In the genomic region with DNA sequence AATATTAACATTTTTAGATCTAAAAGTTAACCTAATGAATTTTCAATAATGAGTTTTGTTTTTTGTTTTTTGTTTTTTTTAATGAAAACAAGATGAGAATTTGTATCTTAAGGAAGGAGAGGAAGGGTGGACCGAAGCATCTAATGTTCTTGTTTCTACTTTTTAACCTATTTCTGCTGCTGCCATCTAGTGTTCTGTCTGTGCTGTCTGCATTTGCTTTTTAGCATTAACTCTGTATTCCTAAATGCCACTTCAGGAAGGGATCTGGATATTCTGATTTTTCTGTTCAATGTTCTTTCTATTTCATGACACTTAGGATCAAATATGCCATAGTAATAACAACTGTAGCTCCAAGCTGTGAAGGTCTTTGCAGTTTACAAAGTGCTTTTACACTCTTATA, we compare ENCODE assay signal across 11 cellular contexts.
DNase-seq lines count a peak whose midpoint lies in the region; ATAC-seq, FAIRE-seq and TF ChIP-seq lines count a peak whose summit lies in the region.
"Had no signal": no experiment of that assay in that cellular context is flagged by ENCODE, and none has a peak within 500 bp of the region (broad histone marks: within the 10 kb centered on the region; RNA-seq: fewer than 3 reads in every experiment).

No MANE protein-coding gene starts in this region.

- no peaks in the 10 kb centered on the region for H3K79me2 ChIP-seq in K562 (ENCODE audit: control insufficient read depth, insufficient read depth, low read length)

- in situ Hi-C loops in K562 (cut with MboI), result no loop called here

- H3K27ac Mint-ChIP-seq in activated T-cell treated with anti-CD3 and anti-CD28 coated beads, Interleukin-2, amount 50 U/mL, for 24 hours, result no peak overlapping the region
- H3K27ac Mint-ChIP-seq: activated naive CD4-positive, alpha-beta T cell treated with anti-CD3 and anti-CD28 coated beads, Interleukin-2, amount 50 U/mL, for 24 hours had no signal

- no peaks in the 10 kb centered on the region for H3K9me1 ChIP-seq in K562 (ENCODE audit: control insufficient read depth, insufficient read depth, low read length)

- H3K4me2 ChIP-seq in K562 (ENCODE audit: insufficient read depth, low read length), result no peak overlapping the region

- no peak for FAIRE-seq in K562 (lab: Jason Lieb, UNC)

- no peaks in the 10 kb centered on the region for H4K20me1 ChIP-seq in K562 (replicated peaks; ENCODE audit: control insufficient read depth, insufficient read depth, low read length)

- no peak for ATAC-seq in K562
- no peak for ATAC-seq in lower lobe of right lung
- ATAC-seq in GM19463 (IDR thresholded peaks at IDR 0.05; ENCODE audit: unreplicated experiment), result no peak
- ATAC-seq: Right ventricle myocardium inferior had no signal

- WGBS in K562 (ENCODE audit: insufficient coverage, low coverage, missing lambda C conversion rate), result 0% methylated on average over 1 of the region's 1 CpG

- intact Hi-C loops in K562 (cut with micrococcal nuclease) (loop anchor here (5.0 to 10.0 kb wide), 2 partner anchors 366 to 413 kb away; no protein-coding TSS in a partner anchor), lower lobe of right lung (cut with DNase I) (no loop called here)

- POLR2A ChIA-PET in K562 (lab: Yijun Ruan, JAX), result no interaction called here

- no peak for TF ChIP-seq EP300 in K562 (IDR thresholded peaks at IDR 0.05; ENCODE audit: low read length)

- H3K9me3 Mint-ChIP-seq in activated T-cell treated with anti-CD3 and anti-CD28 coated beads, Interleukin-2, amount 50 U/mL, for 24 hours, result no peaks in the 10 kb centered on the region
- H3K9me3 Mint-ChIP-seq: activated naive CD4-positive, alpha-beta T cell treated with anti-CD3 and anti-CD28 coated beads, Interleukin-2, amount 50 U/mL, for 24 hours had no signal

- H3K27me3 Mint-ChIP-seq in activated T-cell treated with anti-CD3 and anti-CD28 coated beads, Interleukin-2, amount 50 U/mL, for 24 hours, result peaks cover 39% of the 10 kb centered on the region

- no peaks in the 10 kb centered on the region for H3K27me3 ChIP-seq in K562 (ENCODE audit: control insufficient read depth in 2 of 2, insufficient read depth in 2 of 2, low read length in 2 of 2)
- H3K27me3 ChIP-seq in lower lobe of right lung (ENCODE audit: low read depth), result no peaks in the 10 kb centered on the region

- H3K27ac ChIP-seq in K562 (ENCODE audit: extremely low read depth, low read depth, low read length), result no peak overlapping the region
- H3K27ac ChIP-seq in lower lobe of right lung, result no peak overlapping the region

- H3K9me3 ChIP-seq in K562 (replicated peaks; ENCODE audit: control insufficient read depth, insufficient read depth, low read depth, low read length) (no peaks in the 10 kb centered on the region), lower lobe of right lung (no peaks in the 10 kb centered on the region)

- TF ChIP-seq CTCF in K562 (IDR thresholded peaks at IDR 0.05 in 2 of 3, conservative IDR thresholded peaks at IDR 0.05 in 1 of 3; ENCODE audit: insufficient read depth in 2 of 3, low read depth in 1 of 3, low read length in 3 of 3) (peak in 2 of 3 experiments; percentile 25 to 40; a peak in 3 of 6 replicates), lower lobe of right lung (IDR thresholded peaks at IDR 0.05) (peak; percentile 7)

- H3K36me3 ChIP-seq in K562 (ENCODE audit: control insufficient read depth, insufficient read depth, low read length) (no peaks in the 10 kb centered on the region), lower lobe of right lung (no peaks in the 10 kb centered on the region)

- DNase-seq in DMS114 treated with DMSO at 0.1 percent for 48 hours (lab: John Stamatoyannopoulos, UW; ENCODE audit: unreplicated experiment), result peak; percentile 13
- peak; percentile 36 to 47 for DNase-seq in Kasumi-1 (lab: John Stamatoyannopoulos, UW)
- DNase-seq in K562 (ENCODE audit: extremely low read depth in 1 of 4, low spot score in 3 of 4), result peak in 2 of 4 experiments; percentile 5 to 16
- DNase-seq in lower lobe of right lung, result no peak
- DNase-seq in LoVo (ENCODE audit: low spot score), result no peak
- no peak for DNase-seq in activated T-cell treated with anti-CD3 and anti-CD28 coated beads, Interleukin-2, amount 50 U/mL, for 24 hours
- DNase-seq in activated CD4-positive, alpha-beta T cell treated with anti-CD3 and anti-CD28 coated beads for 48 hours, result no peak
- DNase-seq: stimulated activated CD4-positive, alpha-beta T cell treated with anti-CD3 and anti-CD28 coated beads, Interleukin-2, amount 100 ng/mL, for 24 hours had no signal

- no peak overlapping the region for H2AFZ ChIP-seq in K562 (ENCODE audit: low read depth, low read length)

- CTCF ChIA-PET in K562 (lab: Yijun Ruan, JAX; ENCODE audit: low intra/inter-chr PET ratio), result no interaction called here

- TF ChIP-seq POLR2A in K562 (conservative IDR thresholded peaks at IDR 0.05), result no peak

- BruUV-seq in K562 (replicated peaks; lab: Mats Ljungman, UMichigan), result no TSS peak

- H3K9ac ChIP-seq in K562 (ENCODE audit: insufficient read depth in 1 of 2, low read depth in 2 of 2, low read length in 2 of 2), result no peak overlapping the region

- no peaks in the 10 kb centered on the region for H3K36me3 Mint-ChIP-seq in activated T-cell treated with anti-CD3 and anti-CD28 coated beads, Interleukin-2, amount 50 U/mL, for 24 hours (ENCODE audit: low read depth)
- H3K36me3 Mint-ChIP-seq: activated naive CD4-positive, alpha-beta T cell treated with anti-CD3 and anti-CD28 coated beads, Interleukin-2, amount 50 U/mL, for 24 hours had no signal

- H3K4me3 ChIP-seq in K562 (no peak overlapping the region), lower lobe of right lung (no peak overlapping the region)

- no peak overlapping the region for H3K4me3 Mint-ChIP-seq in activated T-cell treated with anti-CD3 and anti-CD28 coated beads, Interleukin-2, amount 50 U/mL, for 24 hours
- H3K4me3 Mint-ChIP-seq: activated naive CD4-positive, alpha-beta T cell treated with anti-CD3 and anti-CD28 coated beads, Interleukin-2, amount 50 U/mL, for 24 hours had no signal

- TF ChIP-seq RAD21 in K562 (CRISPR knock-in tag; conservative IDR thresholded peaks at IDR 0.05 in 1 of 2, IDR thresholded peaks at IDR 0.05 in 1 of 2), result peak in 1 of 2 experiments; percentile 55; a peak in 2 of 4 replicates

- no peaks in the 10 kb centered on the region for H3K4me1 Mint-ChIP-seq in activated T-cell treated with anti-CD3 and anti-CD28 coated beads, Interleukin-2, amount 50 U/mL, for 24 hours (ENCODE audit: low read depth)
- H3K4me1 Mint-ChIP-seq: activated naive CD4-positive, alpha-beta T cell treated with anti-CD3 and anti-CD28 coated beads, Interleukin-2, amount 50 U/mL, for 24 hours had no signal

- H3K4me1 ChIP-seq in K562 (replicated peaks in 1 of 2; ENCODE audit: control insufficient read depth in 2 of 2, insufficient read depth in 2 of 2, low read length in 2 of 2) (no peaks in the 10 kb centered on the region), lower lobe of right lung (no peaks in the 10 kb centered on the region)

TF ChIP-seq in K562, 482 proteins besides CTCF, POLR2A, EP300 and RAD21:
- TF ChIP-seq ZNF347 (CRISPR knock-in tag; IDR thresholded peaks at IDR 0.05; ENCODE audit: low read depth), result no peak
- no peak for TF ChIP-seq GABPB1 (CRISPR knock-in tag; IDR thresholded peaks at IDR 0.05)
- TF ChIP-seq TCF7L2 (IDR thresholded peaks at IDR 0.05; ENCODE audit: low read depth, low read length), result no peak
- no peak for TF ChIP-seq FIP1L1 (IDR thresholded peaks at IDR 0.05; ENCODE audit: low read depth, low read length, poor library complexity, severe bottlenecking)
- TF ChIP-seq, protein P1, sequence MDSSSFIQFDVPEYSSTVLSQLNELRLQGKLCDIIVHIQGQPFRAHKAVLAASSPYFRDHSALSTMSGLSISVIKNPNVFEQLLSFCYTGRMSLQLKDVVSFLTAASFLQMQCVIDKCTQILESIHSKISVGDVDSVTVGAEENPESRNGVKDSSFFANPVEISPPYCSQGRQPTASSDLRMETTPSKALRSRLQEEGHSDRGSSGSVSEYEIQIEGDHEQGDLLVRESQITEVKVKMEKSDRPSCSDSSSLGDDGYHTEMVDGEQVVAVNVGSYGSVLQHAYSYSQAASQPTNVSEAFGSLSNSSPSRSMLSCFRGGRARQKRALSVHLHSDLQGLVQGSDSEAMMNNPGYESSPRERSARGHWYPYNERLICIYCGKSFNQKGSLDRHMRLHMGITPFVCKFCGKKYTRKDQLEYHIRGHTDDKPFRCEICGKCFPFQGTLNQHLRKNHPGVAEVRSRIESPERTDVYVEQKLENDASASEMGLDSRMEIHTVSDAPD (CRISPR knock-in tag; IDR thresholded peaks at IDR 0.05), result no peak
- no peak for TF ChIP-seq PYGO2 (tag; IDR thresholded peaks at IDR 0.05)
- TF ChIP-seq NRF1 (conservative IDR thresholded peaks at IDR 0.05 in 1 of 2, IDR thresholded peaks at IDR 0.05 in 1 of 2), result no peak
- TF ChIP-seq RBM34 (IDR thresholded peaks at IDR 0.05; ENCODE audit: borderline replicate concordance, insufficient read depth, low read length), result no peak
- no peak for TF ChIP-seq SRSF9 (IDR thresholded peaks at IDR 0.05; ENCODE audit: borderline replicate concordance, low read depth, low read length)

Comparison
In these comparisons a context has a peak if more than half of its experiments do, and no peak if none do; other contexts are left out.
1. DNase-seq: peak in DMS114 treated with DMSO at 0.1 percent for 48 hours (single experiment) and Kasumi-1 (2 of 2); none in lower lobe of right lung (single experiment), LoVo (single experiment), activated T-cell treated with anti-CD3 and anti-CD28 coated beads, Interleukin-2, amount 50 U/mL, for 24 hours (single experiment) and activated CD4-positive, alpha-beta T cell treated with anti-CD3 and anti-CD28 coated beads for 48 hours (single experiment).